Comparison of ENCODE assay signal across 1 cellular context in the genomic region with DNA sequence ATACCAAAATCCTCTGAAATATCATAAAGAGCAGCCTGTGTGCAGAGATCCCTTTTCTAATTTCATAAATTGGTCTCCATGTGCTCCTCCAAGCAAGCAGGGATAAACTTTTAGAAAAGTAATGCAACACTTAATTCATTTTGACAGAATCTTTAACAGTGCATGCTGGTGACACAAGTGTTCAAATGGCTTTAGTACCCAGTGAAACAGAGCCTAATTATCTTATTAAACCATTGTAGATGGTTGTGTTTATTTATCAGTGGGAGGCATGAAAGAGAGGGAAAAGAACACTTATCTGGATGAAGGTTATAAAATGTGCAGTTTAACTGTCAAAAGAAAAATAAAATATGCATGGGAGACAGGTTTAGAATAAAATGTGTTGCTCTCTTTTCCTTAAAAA.
A peak's percentile ranks its signal among the peaks of the same experiment; 100 is the strongest.
TF ChIP-seq lines count a peak whose summit lies in the region.

No MANE protein-coding gene starts in this region.

TF ChIP-seq in HEK293, 187 proteins besides CTCF, POLR2A, EP300 and RAD21 (continued from another document):
- TF ChIP-seq, protein P1, sequence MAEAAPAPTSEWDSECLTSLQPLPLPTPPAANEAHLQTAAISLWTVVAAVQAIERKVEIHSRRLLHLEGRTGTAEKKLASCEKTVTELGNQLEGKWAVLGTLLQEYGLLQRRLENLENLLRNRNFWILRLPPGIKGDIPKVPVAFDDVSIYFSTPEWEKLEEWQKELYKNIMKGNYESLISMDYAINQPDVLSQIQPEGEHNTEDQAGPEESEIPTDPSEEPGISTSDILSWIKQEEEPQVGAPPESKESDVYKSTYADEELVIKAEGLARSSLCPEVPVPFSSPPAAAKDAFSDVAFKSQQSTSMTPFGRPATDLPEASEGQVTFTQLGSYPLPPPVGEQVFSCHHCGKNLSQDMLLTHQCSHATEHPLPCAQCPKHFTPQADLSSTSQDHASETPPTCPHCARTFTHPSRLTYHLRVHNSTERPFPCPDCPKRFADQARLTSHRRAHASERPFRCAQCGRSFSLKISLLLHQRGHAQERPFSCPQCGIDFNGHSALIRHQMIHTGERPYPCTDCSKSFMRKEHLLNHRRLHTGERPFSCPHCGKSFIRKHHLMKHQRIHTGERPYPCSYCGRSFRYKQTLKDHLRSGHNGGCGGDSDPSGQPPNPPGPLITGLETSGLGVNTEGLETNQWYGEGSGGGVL (tag by site-specific recombination; IDR thresholded peaks at IDR 0.05), result no peak
- TF ChIP-seq, protein P2, sequence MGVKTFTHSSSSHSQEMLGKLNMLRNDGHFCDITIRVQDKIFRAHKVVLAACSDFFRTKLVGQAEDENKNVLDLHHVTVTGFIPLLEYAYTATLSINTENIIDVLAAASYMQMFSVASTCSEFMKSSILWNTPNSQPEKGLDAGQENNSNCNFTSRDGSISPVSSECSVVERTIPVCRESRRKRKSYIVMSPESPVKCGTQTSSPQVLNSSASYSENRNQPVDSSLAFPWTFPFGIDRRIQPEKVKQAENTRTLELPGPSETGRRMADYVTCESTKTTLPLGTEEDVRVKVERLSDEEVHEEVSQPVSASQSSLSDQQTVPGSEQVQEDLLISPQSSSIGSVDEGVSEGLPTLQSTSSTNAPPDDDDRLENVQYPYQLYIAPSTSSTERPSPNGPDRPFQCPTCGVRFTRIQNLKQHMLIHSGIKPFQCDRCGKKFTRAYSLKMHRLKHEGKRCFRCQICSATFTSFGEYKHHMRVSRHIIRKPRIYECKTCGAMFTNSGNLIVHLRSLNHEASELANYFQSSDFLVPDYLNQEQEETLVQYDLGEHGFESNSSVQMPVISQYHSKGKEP (tag by site-specific recombination; IDR thresholded peaks at IDR 0.05), result peak; percentile 29; the same call in 1 of the 2 replicates
- TF ChIP-seq BCL11B (tag by site-specific recombination; IDR thresholded peaks at IDR 0.05; ENCODE audit: low read depth) (0 out of 2 replicates have a peak, but pooled peaks have one; percentile 37), TCF7L2 (IDR thresholded peaks at IDR 0.05; ENCODE audit: borderline replicate concordance, low read depth, low read length) (peak; percentile 100), FEZF1 (tag by site-specific recombination; IDR thresholded peaks at IDR 0.05) (0 out of 2 replicates have a peak, but pooled peaks have one; percentile 27), GLIS1 (tag by site-specific recombination; IDR thresholded peaks at IDR 0.05) (0 out of 2 replicates have a peak, but pooled peaks have one; percentile 16)
